In genomic region chr6:47752801-47753200, GRCh38 we compare ENCODE assay signal across 24 cellular contexts. TPM values are rescaled to one million over a fixed set of nuclear protein-coding genes. Genes with fewer than 3 reads are reported as not detected.
"Had no signal": no experiment of that assay in that cellular context is flagged by ENCODE, and none has a peak within 500 bp of the region (broad histone marks: within the 10 kb centered on the region; RNA-seq: fewer than 3 reads in every experiment).

No MANE protein-coding gene starts in this region.

- H3K4me3 ChIP-seq: dorsolateral prefrontal cortex, hepatocyte, mucosa of descending colon, right atrium auricular region, smooth muscle cell, tibial artery, upper lobe of left lung, uterus had no signal

- H2AFZ ChIP-seq: hepatocyte had no signal

- H3K79me2 ChIP-seq: hepatocyte had no signal

- H3K36me3 ChIP-seq: right atrium auricular region, tibial artery, upper lobe of left lung, uterus had no signal

- H3K27ac ChIP-seq: dorsolateral prefrontal cortex, hepatocyte, right atrium auricular region, tibial artery, upper lobe of left lung, uterus had no signal

- H3K9me3 ChIP-seq: mucosa of descending colon, tibial artery, upper lobe of left lung, uterus had no signal

- H3K4me1 ChIP-seq: right atrium auricular region, tibial artery, upper lobe of left lung, uterus had no signal

- H3K4me2 ChIP-seq: hepatocyte, smooth muscle cell had no signal

- H3K27me3 ChIP-seq: dorsolateral prefrontal cortex, hepatocyte, right atrium auricular region, tibial artery, upper lobe of left lung, uterus had no signal

- ATAC-seq: left lobe of liver; mucosa of descending colon; natural killer cell; stimulated activated memory B cell treated with anti-CD40 and anti-IgM and Interleukin-4, amounts not matched to agents 10 μg/mL and 1 μg/mL and 100 μg/mL, for 72 hours had no signal

- DNase-seq: cortex of kidney; dorsolateral prefrontal cortex; effector CD8-positive, alpha-beta T cell; foreskin melanocyte; head of caudate nucleus; kidney glomerular epithelial cell; mucosa of descending colon; natural killer cell; posterior cingulate gyrus; stimulated activated CD4-positive, alpha-beta T cell treated with anti-CD3 and anti-CD28 coated beads, Interleukin-4, amount 100 ng/mL, for 1 hour; tibial artery; upper lobe of left lung; uterus had no signal

RNA-seq across cellular contexts. Expression of gene OPN5, which starts 29.0 kb away (rescaled TPM):
- total RNA-seq: hepatocyte, left lobe of liver, lower leg skin, mucosa of descending colon, natural killer cell, neural crest cell, osteocyte, pulmonary artery endothelial cell, right atrium auricular region, smooth muscle cell, temporal lobe, upper lobe of left lung, uterus had no signal
- polyA plus RNA-seq: esophagus, hepatocyte, smooth muscle cell had no signal

RNA-seq across cellular contexts. Expression of gene ADGRF4, which starts 54.4 kb away (rescaled TPM):
- total RNA-seq: left lobe of liver, natural killer cell, neural crest cell, osteocyte, pulmonary artery endothelial cell, temporal lobe had no signal
